16 cellular contexts compared by ENCODE assay signal in the genomic region with DNA sequence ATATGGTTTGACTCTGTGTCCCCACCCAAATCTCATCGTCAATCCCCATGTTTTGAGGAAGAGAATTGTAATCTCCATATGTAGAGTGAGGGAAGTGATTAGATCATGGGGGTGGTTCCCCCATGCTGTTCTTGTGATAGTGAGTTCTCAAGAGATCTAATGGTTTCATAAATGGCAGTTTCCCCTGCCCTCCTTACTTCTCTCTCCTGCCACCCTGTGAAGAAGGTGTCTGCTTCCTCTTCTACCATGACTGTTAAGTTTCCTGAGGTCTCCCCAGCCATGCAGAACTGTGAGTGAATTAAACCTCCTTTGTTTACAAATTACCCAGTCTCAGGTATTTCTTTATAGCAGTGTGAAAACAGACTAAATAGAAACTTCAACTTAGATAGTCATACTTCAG.
A peak's percentile ranks its signal among the peaks of the same experiment; 100 is the strongest.
DNase-seq lines count a peak whose midpoint lies in the region; ATAC-seq and TF ChIP-seq lines count a peak whose summit lies in the region.
"Had no signal": no experiment of that assay in that cellular context is flagged by ENCODE, and none has a peak within 500 bp of the region (broad histone marks: within the 10 kb centered on the region; RNA-seq: fewer than 3 reads in every experiment).

No MANE protein-coding gene starts in this region.

- H3K36me3 ChIP-seq in endodermal cell (ENCODE audit: control insufficient read depth, insufficient read depth, low read length), result peaks cover 5% of the 10 kb centered on the region

- no peak for TF ChIP-seq CTCF in endodermal cell (conservative IDR thresholded peaks at IDR 0.05)
- no peak for TF ChIP-seq CTCF in nephron progenitor cell (IDR thresholded peaks at IDR 0.05)
- TF ChIP-seq CTCF in GM20000 (IDR thresholded peaks at IDR 0.05; ENCODE audit: extremely low read depth, missing control alignments), result no peak

- H3K27ac ChIP-seq in endodermal cell (ENCODE audit: low read depth, low read length), result no peak overlapping the region
- H3K27ac ChIP-seq: 22Rv1, BLaER1, HL-60 had no signal

- no peak overlapping the region for H3K4me3 Mint-ChIP-seq in endodermal cell
- no peak overlapping the region for H3K4me3 Mint-ChIP-seq in nephron progenitor cell
- H3K4me3 Mint-ChIP-seq: CD4-positive, alpha-beta T cell had no signal

- 80% methylated on average over 1 of the region's 1 CpG; no CpG with 5 or more reads in 1 of the 2 experiments for WGBS in endodermal cell (ENCODE audit: insufficient coverage in 1 of 2, insufficient read length in 1 of 2), 2 experiments

- H3K27me3 Mint-ChIP-seq in endodermal cell (ENCODE audit: insufficient read depth) (no peaks in the 10 kb centered on the region), nephron progenitor cell (ENCODE audit: low read depth, poor library complexity) (no peaks in the 10 kb centered on the region)
- H3K27me3 Mint-ChIP-seq: CD4-positive, alpha-beta T cell had no signal

- peaks cover 49% of the 10 kb centered on the region for H3K9me3 Mint-ChIP-seq in endodermal cell
- H3K9me3 Mint-ChIP-seq in nephron progenitor cell, result peaks cover 89% of the 10 kb centered on the region
- H3K9me3 Mint-ChIP-seq: CD4-positive, alpha-beta T cell had no signal

- H3K4me1 Mint-ChIP-seq in endodermal cell (no peaks in the 10 kb centered on the region), nephron progenitor cell (no peaks in the 10 kb centered on the region)

- peaks cover 34% of the 10 kb centered on the region for H3K9me3 ChIP-seq in endodermal cell (ENCODE audit: control insufficient read depth, low read length)

- no peaks in the 10 kb centered on the region for H3K4me1 ChIP-seq in endodermal cell (ENCODE audit: control insufficient read depth, insufficient read depth, low read length)
- H3K4me1 ChIP-seq: BLaER1 had no signal

- H3K4me3 ChIP-seq in endodermal cell (ENCODE audit: low read length), result peak overlapping the region; percentile 49
- H3K4me3 ChIP-seq: BLaER1, GM12878 had no signal

- DNase-seq in SKM-1 treated with dmso at 0.1 percent for 144 hours (lab: John Stamatoyannopoulos, UW; ENCODE audit: unreplicated experiment), result peak; percentile 20
- DNase-seq in SKM-1 (lab: John Stamatoyannopoulos, UW; ENCODE audit: unreplicated experiment), result no peak
- no peak for DNase-seq in endodermal cell
- DNase-seq in nephron progenitor cell, result no peak
- no peak for DNase-seq in NK-92 (lab: John Stamatoyannopoulos, UW; ENCODE audit: unreplicated experiment)
- no peak for DNase-seq in GM20000 (ENCODE audit: low spot score)
- DNase-seq in activated effector memory CD4-positive, alpha-beta T cell treated with anti-CD3 and anti-CD28 coated beads, Interleukin-2, amount 50 U/mL, for 16 hours, result no peak
- DNase-seq: Calu3; CD4-positive, alpha-beta T cell; DMS79; HCEC 1CT had no signal

- ATAC-seq in GM21825 (IDR thresholded peaks at IDR 0.05; ENCODE audit: unreplicated experiment), result no peak
- ATAC-seq: GM12878 had no signal

- no peak overlapping the region for H3K27ac Mint-ChIP-seq in endodermal cell
- peak overlapping the region; percentile 78 for H3K27ac Mint-ChIP-seq in nephron progenitor cell
- H3K27ac Mint-ChIP-seq: CD4-positive, alpha-beta T cell had no signal

- H3K27me3 ChIP-seq in endodermal cell (ENCODE audit: control insufficient read depth, insufficient read depth, low read length, poor library complexity, severe bottlenecking), result no peaks in the 10 kb centered on the region
- H3K27me3 ChIP-seq: BLaER1 had no signal

- no peak overlapping the region for H3K9ac ChIP-seq in endodermal cell (ENCODE audit: extremely low read depth, low read length, poor library complexity, severe bottlenecking)
- H3K9ac ChIP-seq: BLaER1 had no signal

- H3K36me3 Mint-ChIP-seq in endodermal cell (ENCODE audit: low read depth) (peaks cover 42% of the 10 kb centered on the region), nephron progenitor cell (ENCODE audit: low read depth) (peaks cover 83% of the 10 kb centered on the region)
